Comparison of ENCODE assay signal across 16 cellular contexts in the genomic region with DNA sequence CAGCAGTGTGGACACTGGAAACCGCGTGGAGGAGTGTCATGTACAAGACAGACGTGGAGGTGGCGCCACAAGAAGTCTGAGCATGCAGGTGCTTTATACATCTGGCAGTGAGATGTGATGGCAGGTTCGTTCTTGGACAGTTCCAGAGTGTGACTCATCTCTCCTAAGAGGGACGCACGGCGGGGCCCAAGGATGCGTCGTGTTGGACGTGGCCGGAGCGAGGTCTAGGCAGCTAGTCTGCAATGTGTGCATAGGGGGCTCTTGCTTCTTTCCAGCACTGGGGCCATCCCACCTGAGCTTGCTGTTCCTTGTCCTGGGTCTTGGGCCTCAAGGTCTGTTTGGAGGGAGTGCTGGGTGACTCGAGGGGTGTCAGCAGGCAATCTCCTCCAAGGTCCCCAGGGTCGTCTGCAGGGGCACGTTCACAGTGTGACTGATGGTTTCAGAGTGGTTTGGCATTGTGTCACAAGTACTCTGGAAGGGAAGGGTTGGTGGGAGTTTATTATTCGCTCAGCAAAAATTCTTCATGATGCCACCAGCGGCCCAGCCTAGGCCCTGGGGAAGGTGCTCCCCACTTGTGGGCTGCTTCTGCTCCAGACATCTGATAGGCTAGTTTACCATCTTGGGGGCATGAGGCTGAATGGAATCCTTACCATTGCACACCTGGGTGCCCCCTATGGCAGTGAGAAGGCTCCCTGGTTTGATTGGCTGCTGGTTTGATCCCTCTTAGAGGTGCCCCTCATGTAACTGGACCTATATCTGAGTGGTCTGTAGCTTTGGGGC. TPM values are rescaled to one million over a fixed set of nuclear protein-coding genes. Genes with fewer than 3 reads are reported as not detected.
"Had no signal": no experiment of that assay in that cellular context is flagged by ENCODE, and none has a peak within 500 bp of the region (broad histone marks: within the 10 kb centered on the region; RNA-seq: fewer than 3 reads in every experiment).

No MANE protein-coding gene starts in this region.

- H3K27me3 ChIP-seq: gastrocnemius medialis, neutrophil, thyroid gland had no signal

- DNase-seq: activated CD4-positive, alpha-beta T cell treated with anti-CD3 and anti-CD28 coated beads, Interleukin-2, amount 50 U/mL, for 1 hour; activated naive CD4-positive, alpha-beta T cell treated with anti-CD3 and anti-CD28 coated beads for 36 hours; activated naive CD8-positive, alpha-beta T cell treated with anti-CD3 and anti-CD28 coated beads, Interleukin-2, amount 50 U/mL, for 24 hours; aorta; cerebellar nuclear complex; effector memory CD4-positive, alpha-beta T cell; gastrocnemius medialis; heart left ventricle; immature natural killer cell; naive B cell; stimulated activated CD4-positive, alpha-beta T cell treated with anti-CD3 and anti-CD28 coated beads, Interleukin-2, amount 100 ng/mL, for 48 hours; stimulated activated naive B cell treated with anti-CD40 and anti-IgM and Interleukin-4, amounts not matched to agents 10 μg/mL and 1 μg/mL and 100 μg/mL, for 72 hours; thyroid gland had no signal

- H3K36me3 ChIP-seq: gastrocnemius medialis, heart left ventricle, neutrophil, thyroid gland had no signal

- H3K4me1 ChIP-seq: gastrocnemius medialis, heart left ventricle, thyroid gland had no signal

- H3K4me3 ChIP-seq: gastrocnemius medialis, heart left ventricle, lung, thyroid gland had no signal

- H3K9me3 ChIP-seq: gastrocnemius medialis, heart left ventricle, neutrophil, thyroid gland had no signal

- H3K27ac ChIP-seq: gastrocnemius medialis, heart left ventricle, neutrophil, thyroid gland had no signal

- FAIRE-seq: TTC549 had no signal

RNA-seq across cellular contexts. Expression of gene SPACA3, which starts 22.1 kb away (rescaled TPM):
- polyA plus RNA-seq: aorta, heart left ventricle, immature natural killer cell had no signal
